17 cellular contexts compared by ENCODE assay signal in the genomic region with DNA sequence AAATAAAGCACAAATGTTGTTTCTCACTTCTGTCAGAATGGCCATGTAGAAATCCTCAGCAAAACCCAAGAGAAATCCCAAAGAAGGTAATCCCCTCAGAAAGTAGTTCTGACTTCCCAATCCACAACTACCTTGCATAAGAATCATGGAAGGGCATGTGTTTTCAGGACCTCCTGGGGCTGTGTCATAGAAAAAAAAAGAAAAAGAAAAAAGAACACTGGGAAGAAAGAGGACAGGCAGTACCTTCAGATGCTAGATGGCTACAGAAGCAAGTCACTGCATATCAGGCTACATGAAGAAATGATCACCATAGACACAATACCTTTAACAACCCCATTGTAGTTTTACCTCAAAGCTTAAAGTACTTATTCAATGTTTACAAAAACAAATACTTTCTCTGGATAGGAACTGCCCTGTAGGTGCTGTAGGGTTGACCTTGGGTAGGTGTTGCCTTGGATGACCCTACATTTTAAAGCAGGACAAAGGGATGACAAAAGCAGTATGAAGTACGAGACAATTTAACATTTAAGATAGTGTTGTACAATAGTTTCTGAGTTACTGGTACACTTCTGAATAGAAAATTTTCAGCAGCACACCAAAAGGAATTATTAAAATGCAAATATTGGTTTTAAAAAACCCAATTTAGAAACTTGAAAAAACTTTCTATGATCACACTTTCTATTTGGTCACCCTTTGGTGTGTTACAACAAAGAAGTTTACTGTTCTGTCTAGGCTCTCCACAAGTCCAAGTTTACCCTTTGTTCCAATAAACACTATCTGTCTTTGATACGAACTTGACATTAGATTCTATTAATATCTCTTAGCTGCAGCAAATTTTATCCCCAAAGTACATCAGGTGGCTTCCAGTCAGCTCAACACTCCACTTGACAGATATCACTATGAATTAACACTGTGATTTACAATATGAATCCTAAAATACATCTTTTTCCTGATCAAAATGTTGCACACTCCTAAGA. TPM values are rescaled to one million over a fixed set of nuclear protein-coding genes. Genes with fewer than 3 reads are reported as not detected.
DNase-seq lines count a peak whose midpoint lies in the region; ATAC-seq and TF ChIP-seq lines count a peak whose summit lies in the region.
"Had no signal": no experiment of that assay in that cellular context is flagged by ENCODE, and none has a peak within 500 bp of the region (broad histone marks: within the 10 kb centered on the region; RNA-seq: fewer than 3 reads in every experiment).

No MANE protein-coding gene starts in this region.

- H3K27ac ChIP-seq in angular gyrus (ENCODE audit: low read depth, low read length) (peak overlapping the region; percentile 77), iPS-18a (ENCODE audit: low read length) (no peak overlapping the region), testis (peak overlapping the region; percentile 37 to 41)
- H3K27ac ChIP-seq: PC-9, upper lobe of right lung had no signal

- 63 to 66% methylated on average over 2 of the region's 2 CpGs for WGBS in testis, 2 donors

- ATAC-seq in activated CD8-positive, alpha-beta T cell treated with anti-CD3 and anti-CD28 coated beads for 36 hours = no peak
- ATAC-seq in activated CD8-positive, alpha-beta T cell treated with anti-CD3 and anti-CD28 coated beads, Interleukin-2, amount 10 ng/mL, durations not matched to agents 7 days and 5 days = no peak
- ATAC-seq: upper lobe of right lung had no signal

- no peak for TF ChIP-seq CTCF in activated CD8-positive, alpha-beta T cell treated with anti-CD3 and anti-CD28 coated beads for 36 hours (IDR thresholded peaks at IDR 0.05)
- TF ChIP-seq CTCF in testis (IDR thresholded peaks at IDR 0.05) = no peak

- H3K27ac Mint-ChIP-seq in activated CD8-positive, alpha-beta T cell treated with anti-CD3 and anti-CD28 coated beads for 36 hours = peak overlapping the region; percentile 38
- no peak overlapping the region for H3K27ac Mint-ChIP-seq in activated CD8-positive, alpha-beta T cell treated with anti-CD3 and anti-CD28 coated beads, Interleukin-2, amount 10 ng/mL, durations not matched to agents 7 days and 5 days
- H3K27ac Mint-ChIP-seq: activated naive CD8-positive, alpha-beta T cell had no signal

- TF ChIP-seq POLR2A in testis (IDR thresholded peaks at IDR 0.05) = no peak

- peaks cover 52% of the 10 kb centered on the region for H3K4me1 Mint-ChIP-seq in activated CD8-positive, alpha-beta T cell treated with anti-CD3 and anti-CD28 coated beads for 36 hours (ENCODE audit: low read depth)
- peaks cover 40% of the 10 kb centered on the region for H3K4me1 Mint-ChIP-seq in activated CD8-positive, alpha-beta T cell treated with anti-CD3 and anti-CD28 coated beads, Interleukin-2, amount 10 ng/mL, durations not matched to agents 7 days and 5 days (ENCODE audit: low read depth)

- intact Hi-C loops in activated CD8-positive, alpha-beta T cell treated with anti-CD3 and anti-CD28 coated beads for 36 hours (cut with micrococcal nuclease) = no loop called here
- intact Hi-C loops in testis (cut with DNase I; ENCODE audit: low total_unique reads) = no loop called here

- H3K9me3 ChIP-seq in iPS-18a (ENCODE audit: control insufficient read depth, low read depth, low read length) (no peaks in the 10 kb centered on the region), testis (no peaks in the 10 kb centered on the region)
- H3K9me3 ChIP-seq: upper lobe of right lung had no signal

- H3K27me3 Mint-ChIP-seq in activated CD8-positive, alpha-beta T cell treated with anti-CD3 and anti-CD28 coated beads for 36 hours = no peaks in the 10 kb centered on the region
- H3K27me3 Mint-ChIP-seq in activated CD8-positive, alpha-beta T cell treated with anti-CD3 and anti-CD28 coated beads, Interleukin-2, amount 10 ng/mL, durations not matched to agents 7 days and 5 days (ENCODE audit: low read depth) = no peaks in the 10 kb centered on the region
- H3K27me3 Mint-ChIP-seq: activated naive CD8-positive, alpha-beta T cell; central memory CD8-positive, alpha-beta T cell had no signal

- no peak overlapping the region for H3K4me3 Mint-ChIP-seq in activated CD8-positive, alpha-beta T cell treated with anti-CD3 and anti-CD28 coated beads for 36 hours
- H3K4me3 Mint-ChIP-seq in activated CD8-positive, alpha-beta T cell treated with anti-CD3 and anti-CD28 coated beads, Interleukin-2, amount 10 ng/mL, durations not matched to agents 7 days and 5 days = no peak overlapping the region
- H3K4me3 Mint-ChIP-seq: activated naive CD8-positive, alpha-beta T cell; central memory CD8-positive, alpha-beta T cell had no signal

- H3K27me3 ChIP-seq in iPS-18a (ENCODE audit: control insufficient read depth, insufficient read depth, low read length) (no peaks in the 10 kb centered on the region), testis (no peaks in the 10 kb centered on the region)
- H3K27me3 ChIP-seq: upper lobe of right lung had no signal

- CTCF ChIA-PET in activated CD8-positive, alpha-beta T cell treated with anti-CD3 and anti-CD28 coated beads for 36 hours (lab: Charles Lee) = no interaction called here
- CTCF ChIA-PET in activated CD8-positive, alpha-beta T cell treated with anti-CD3 and anti-CD28 coated beads, Interleukin-2, amount 10 ng/mL, durations not matched to agents 7 days and 5 days (lab: Charles Lee) = no interaction called here

- POLR2A ChIA-PET in activated CD8-positive, alpha-beta T cell treated with anti-CD3 and anti-CD28 coated beads for 36 hours (lab: Charles Lee) = no interaction called here
- POLR2A ChIA-PET in activated CD8-positive, alpha-beta T cell treated with anti-CD3 and anti-CD28 coated beads, Interleukin-2, amount 10 ng/mL, durations not matched to agents 7 days and 5 days (lab: Charles Lee) = no interaction called here

- peaks cover 47% of the 10 kb centered on the region for H3K36me3 Mint-ChIP-seq in activated CD8-positive, alpha-beta T cell treated with anti-CD3 and anti-CD28 coated beads for 36 hours (ENCODE audit: low read depth)
- H3K36me3 Mint-ChIP-seq in activated CD8-positive, alpha-beta T cell treated with anti-CD3 and anti-CD28 coated beads, Interleukin-2, amount 10 ng/mL, durations not matched to agents 7 days and 5 days (ENCODE audit: low read depth) = peaks cover 24% of the 10 kb centered on the region

- peaks cover 10% of the 10 kb centered on the region for H3K36me3 ChIP-seq in iPS-18a (ENCODE audit: control insufficient read depth, low read depth, low read length)
- no peaks in the 10 kb centered on the region for H3K36me3 ChIP-seq in testis (ENCODE audit: low read depth, missing control alignments)
- H3K36me3 ChIP-seq: upper lobe of right lung had no signal

- no peak overlapping the region for H3K9ac ChIP-seq in iPS-18a (ENCODE audit: low read length)

- peak overlapping the region; percentile 12 for H3K4me3 ChIP-seq in iPS-18a (ENCODE audit: low read length)
- no peak overlapping the region for H3K4me3 ChIP-seq in testis
- H3K4me3 ChIP-seq: PC-9, upper lobe of right lung had no signal

- no peaks in the 10 kb centered on the region for H3K9me3 Mint-ChIP-seq in activated CD8-positive, alpha-beta T cell treated with anti-CD3 and anti-CD28 coated beads for 36 hours
- no peaks in the 10 kb centered on the region for H3K9me3 Mint-ChIP-seq in activated CD8-positive, alpha-beta T cell treated with anti-CD3 and anti-CD28 coated beads, Interleukin-2, amount 10 ng/mL, durations not matched to agents 7 days and 5 days (ENCODE audit: insufficient read depth)
- H3K9me3 Mint-ChIP-seq: central memory CD8-positive, alpha-beta T cell had no signal

- peaks cover 27% of the 10 kb centered on the region for H3K4me1 ChIP-seq in iPS-18a (ENCODE audit: control insufficient read depth, low read depth, low read length)
- H3K4me1 ChIP-seq in testis = peaks cover 34% of the 10 kb centered on the region

- no peak for DNase-seq in activated CD8-positive, alpha-beta T cell treated with anti-CD3 and anti-CD28 coated beads for 36 hours
- no peak for DNase-seq in activated CD8-positive, alpha-beta T cell treated with anti-CD3 and anti-CD28 coated beads, Interleukin-2, amount 10 ng/mL, durations not matched to agents 7 days and 5 days
- DNase-seq in testis (no peak), activated gamma-delta T cell treated with Interleukin-2 at 50 U/mL for 16 hours (no peak), D341Med (ENCODE audit: low spot score) (no peak), SW 1271 (lab: John Stamatoyannopoulos, UW) (no peak)
- DNase-seq: activated CD4-positive, CD25-positive, alpha-beta regulatory T cell; activated CD8-positive, alpha-beta memory T cell treated with anti-CD3 and anti-CD28 coated beads, Interleukin-2, amount 50 U/mL, for 48 hours; NCI-H1092 treated with DMSO at 0.1 percent for 48 hours; PC-9; stimulated activated CD4-positive, alpha-beta T cell treated with anti-CD3 and anti-CD28 coated beads, Interleukin-1b, Interleukin-23, amount 100 ng/mL, for 48 hours; stimulated activated CD8-positive, alpha-beta memory T cell treated with anti-CD3 and anti-CD28 coated beads, Interleukin-4, amount 100 ng/mL, for 48 hours; upper lobe of right lung had no signal

RNA-seq across cellular contexts. Expression of a gene that starts 5.0 kb away (rescaled TPM):
- total RNA-seq in activated CD8-positive, alpha-beta T cell treated with anti-CD3 and anti-CD28 coated beads for 36 hours = 10 to 100 TPM; 34.2 to 34.5 TPM
- total RNA-seq in activated CD8-positive, alpha-beta T cell treated with anti-CD3 and anti-CD28 coated beads, Interleukin-2, amount 10 ng/mL, durations not matched to agents 7 days and 5 days = 10 to 100 TPM; 18.2 to 18.8 TPM
- 10 to 100 TPM; 21.4 to 21.7 TPM for total RNA-seq in testis
- polyA plus RNA-seq in testis (ENCODE audit: insufficient read depth, low read depth, low replicate concordance) = 20.5 TPM

RNA-seq across cellular contexts. Expression of a gene that starts 23.4 kb away (rescaled TPM):
- under 1 TPM; 0.13 to 0.20 TPM for total RNA-seq in activated CD8-positive, alpha-beta T cell treated with anti-CD3 and anti-CD28 coated beads for 36 hours
- total RNA-seq in activated CD8-positive, alpha-beta T cell treated with anti-CD3 and anti-CD28 coated beads, Interleukin-2, amount 10 ng/mL, durations not matched to agents 7 days and 5 days = not detected
- 1 to 10 TPM; 3.3 to 4.6 TPM for total RNA-seq in testis
- 3.1 TPM for polyA plus RNA-seq in testis (ENCODE audit: insufficient read depth, low read depth, low replicate concordance)
